In genomic region chr6:120302041-120302440, GRCh38 we compare ENCODE assay signal across 30 cellular contexts.
"Had no signal": no experiment of that assay in that cellular context is flagged by ENCODE, and none has a peak within 500 bp of the region (broad histone marks: within the 10 kb centered on the region; RNA-seq: fewer than 3 reads in every experiment).

No MANE protein-coding gene starts in this region.

- FAIRE-seq: endothelial cell of umbilical vein had no signal

- DNase-seq: activated CD4-positive, alpha-beta memory T cell treated with anti-CD3 and anti-CD28 coated beads for 36 hours; activated CD4-positive, alpha-beta T cell treated with anti-CD3 and anti-CD28 coated beads for 36 hours; activated CD4-positive, alpha-beta T cell treated with anti-CD3 and anti-CD28 coated beads, Interleukin-2, amount 10 ng/mL, durations not matched to agents 24 days and 14 days; activated CD4-positive, CD25-positive, alpha-beta regulatory T cell; activated CD4-positive, CD25-positive, alpha-beta regulatory T cell treated with anti-CD3 and anti-CD28 coated beads, Interleukin-2, amount 50 U/mL, for 72 hours; activated effector memory CD4-positive, alpha-beta T cell treated with anti-CD3 and anti-CD28 coated beads, Interleukin-2, amount 50 U/mL, for 16 hours; activated naive CD4-positive, alpha-beta T cell treated with anti-CD3 and anti-CD28 coated beads for 36 hours; activated naive CD8-positive, alpha-beta T cell treated with anti-CD3 and anti-CD28 coated beads for 36 hours; activated naive CD8-positive, alpha-beta T cell treated with anti-CD3 and anti-CD28 coated beads, Interleukin-2, amount 50 U/mL, for 24 hours; activated T-cell treated with anti-CD3 and anti-CD28 coated beads, Interleukin-2, amount 50 U/mL, for 4 hours; adrenal gland; amygdala; aorta; body of pancreas; central memory CD4-positive, alpha-beta T cell; cerebellar nuclear complex; colonic mucosa; effector CD8-positive, alpha-beta T cell; erythroblast; foreskin melanocyte; heart right ventricle; T-helper 2 cell had no signal

- H3K27me3 ChIP-seq: adrenal gland, body of pancreas, cardiac muscle cell, colonic mucosa, esophagus muscularis mucosa, gastroesophageal sphincter, heart right ventricle, hepatocyte had no signal

- H3K36me3 Mint-ChIP-seq: activated CD4-positive, alpha-beta memory T cell treated with anti-CD3 and anti-CD28 coated beads for 36 hours; activated naive CD4-positive, alpha-beta T cell treated with anti-CD3 and anti-CD28 coated beads, Interleukin-2, amount 50 U/mL, for 24 hours; activated naive CD8-positive, alpha-beta T cell treated with anti-CD3 and anti-CD28 coated beads for 36 hours had no signal

- H3K27ac ChIP-seq: adrenal gland, body of pancreas, cardiac muscle cell, colonic mucosa, esophagus muscularis mucosa, gastroesophageal sphincter, heart right ventricle, hepatocyte had no signal

- H3K79me2 ChIP-seq: hepatocyte had no signal

- H3K4me2 ChIP-seq: hepatocyte had no signal

- H3K9me3 ChIP-seq: body of pancreas, colonic mucosa, esophagus muscularis mucosa, gastroesophageal sphincter, heart right ventricle had no signal

- H3K4me1 ChIP-seq: adrenal gland, body of pancreas, colonic mucosa, esophagus muscularis mucosa, gastroesophageal sphincter, heart right ventricle had no signal

- H3K27ac Mint-ChIP-seq: activated CD4-positive, alpha-beta memory T cell treated with anti-CD3 and anti-CD28 coated beads for 36 hours; activated CD4-positive, alpha-beta T cell treated with anti-CD3 and anti-CD28 coated beads for 36 hours; activated CD4-positive, alpha-beta T cell treated with anti-CD3 and anti-CD28 coated beads, Interleukin-2, amount 10 ng/mL, durations not matched to agents 24 days and 14 days; activated naive CD4-positive, alpha-beta T cell treated with anti-CD3 and anti-CD28 coated beads for 36 hours; activated naive CD4-positive, alpha-beta T cell treated with anti-CD3 and anti-CD28 coated beads, Interleukin-2, amount 50 U/mL, for 24 hours; activated naive CD8-positive, alpha-beta T cell treated with anti-CD3 and anti-CD28 coated beads for 36 hours; activated naive CD8-positive, alpha-beta T cell treated with anti-CD3 and anti-CD28 coated beads, Interleukin-2, amount 50 U/mL, for 24 hours; activated T-helper 1 cell treated with anti-CD3 and anti-CD28 coated beads, Interleukin-12 subunit alpha, Interleukin-12 subunit beta, Interleukin-2, Interleukin-4 antibody, amounts not matched to agents 30 ng/mL and 10 ng/mL and 1 ng/mL, durations not matched to agents 14 hours and 24 hours and 36 hours; activated T-helper 2 cell treated with anti-CD3 and anti-CD28 coated beads, Interferon-gamma antibody, Interleukin-2, Interleukin-4, amounts not matched to agents 10 μg/mL and 5 μg/mL and 100 μg/mL, durations not matched to agents 14 hours and 24 hours and 36 hours had no signal

- H2AFZ ChIP-seq: hepatocyte had no signal

- H3K36me3 ChIP-seq: adrenal gland, cardiac muscle cell, colonic mucosa, esophagus muscularis mucosa, gastroesophageal sphincter, heart right ventricle had no signal

- H3K4me3 Mint-ChIP-seq: activated CD4-positive, alpha-beta memory T cell treated with anti-CD3 and anti-CD28 coated beads for 36 hours; activated CD4-positive, alpha-beta T cell treated with anti-CD3 and anti-CD28 coated beads for 36 hours; activated CD4-positive, alpha-beta T cell treated with anti-CD3 and anti-CD28 coated beads, Interleukin-2, amount 10 ng/mL, durations not matched to agents 24 days and 14 days; activated naive CD4-positive, alpha-beta T cell treated with anti-CD3 and anti-CD28 coated beads for 36 hours; activated naive CD4-positive, alpha-beta T cell treated with anti-CD3 and anti-CD28 coated beads, Interleukin-2, amount 50 U/mL, for 24 hours; activated naive CD8-positive, alpha-beta T cell treated with anti-CD3 and anti-CD28 coated beads for 36 hours; activated naive CD8-positive, alpha-beta T cell treated with anti-CD3 and anti-CD28 coated beads, Interleukin-2, amount 50 U/mL, for 24 hours; activated T-cell treated with anti-CD3 and anti-CD28 coated beads, Interleukin-2, amount 50 U/mL, for 4 hours; activated T-helper 1 cell treated with anti-CD3 and anti-CD28 coated beads, Interleukin-12 subunit alpha, Interleukin-12 subunit beta, Interleukin-2, Interleukin-4 antibody, amounts not matched to agents 30 ng/mL and 10 ng/mL and 1 ng/mL, durations not matched to agents 14 hours and 24 hours and 36 hours had no signal

- H3K4me3 ChIP-seq: adrenal gland, body of pancreas, cardiac muscle cell, colonic mucosa, esophagus muscularis mucosa, gastroesophageal sphincter, heart right ventricle, hepatocyte had no signal

- H3K9me3 Mint-ChIP-seq: activated CD4-positive, alpha-beta memory T cell treated with anti-CD3 and anti-CD28 coated beads for 36 hours; activated CD4-positive, alpha-beta T cell treated with anti-CD3 and anti-CD28 coated beads, Interleukin-2, amount 10 ng/mL, durations not matched to agents 24 days and 14 days; activated naive CD4-positive, alpha-beta T cell treated with anti-CD3 and anti-CD28 coated beads for 36 hours; activated naive CD4-positive, alpha-beta T cell treated with anti-CD3 and anti-CD28 coated beads, Interleukin-2, amount 50 U/mL, for 24 hours; activated naive CD8-positive, alpha-beta T cell treated with anti-CD3 and anti-CD28 coated beads for 36 hours; activated T-cell treated with anti-CD3 and anti-CD28 coated beads, Interleukin-2, amount 50 U/mL, for 4 hours; activated T-helper 1 cell treated with anti-CD3 and anti-CD28 coated beads, Interleukin-12 subunit alpha, Interleukin-12 subunit beta, Interleukin-2, Interleukin-4 antibody, amounts not matched to agents 30 ng/mL and 10 ng/mL and 1 ng/mL, durations not matched to agents 14 hours and 24 hours and 36 hours; activated T-helper 2 cell treated with anti-CD3 and anti-CD28 coated beads, Interferon-gamma antibody, Interleukin-2, Interleukin-4, amounts not matched to agents 10 μg/mL and 5 μg/mL and 100 μg/mL, durations not matched to agents 14 hours and 24 hours and 36 hours had no signal

- ATAC-seq: activated CD4-positive, alpha-beta T cell treated with anti-CD3 and anti-CD28 coated beads for 36 hours; activated naive CD8-positive, alpha-beta T cell treated with anti-CD3 and anti-CD28 coated beads, Interleukin-2, amount 50 U/mL, for 24 hours; activated T-cell treated with anti-CD3 and anti-CD28 coated beads, Interleukin-2, amount 50 U/mL, for 4 hours; body of pancreas; gastroesophageal sphincter; heart right ventricle had no signal

- H3K27me3 Mint-ChIP-seq: activated CD4-positive, alpha-beta memory T cell treated with anti-CD3 and anti-CD28 coated beads for 36 hours; activated CD4-positive, alpha-beta T cell treated with anti-CD3 and anti-CD28 coated beads for 36 hours; activated CD4-positive, alpha-beta T cell treated with anti-CD3 and anti-CD28 coated beads, Interleukin-2, amount 10 ng/mL, durations not matched to agents 24 days and 14 days; activated naive CD4-positive, alpha-beta T cell treated with anti-CD3 and anti-CD28 coated beads, Interleukin-2, amount 50 U/mL, for 24 hours; activated naive CD8-positive, alpha-beta T cell treated with anti-CD3 and anti-CD28 coated beads for 36 hours; activated naive CD8-positive, alpha-beta T cell treated with anti-CD3 and anti-CD28 coated beads, Interleukin-2, amount 50 U/mL, for 24 hours had no signal

- H3K4me1 Mint-ChIP-seq: activated CD4-positive, alpha-beta T cell treated with anti-CD3 and anti-CD28 coated beads for 36 hours; activated CD4-positive, alpha-beta T cell treated with anti-CD3 and anti-CD28 coated beads, Interleukin-2, amount 10 ng/mL, durations not matched to agents 24 days and 14 days; activated naive CD4-positive, alpha-beta T cell treated with anti-CD3 and anti-CD28 coated beads, Interleukin-2, amount 50 U/mL, for 24 hours; activated naive CD8-positive, alpha-beta T cell treated with anti-CD3 and anti-CD28 coated beads for 36 hours; activated naive CD8-positive, alpha-beta T cell treated with anti-CD3 and anti-CD28 coated beads, Interleukin-2, amount 50 U/mL, for 24 hours had no signal
